14 cellular contexts compared by ENCODE assay signal in the genomic region with DNA sequence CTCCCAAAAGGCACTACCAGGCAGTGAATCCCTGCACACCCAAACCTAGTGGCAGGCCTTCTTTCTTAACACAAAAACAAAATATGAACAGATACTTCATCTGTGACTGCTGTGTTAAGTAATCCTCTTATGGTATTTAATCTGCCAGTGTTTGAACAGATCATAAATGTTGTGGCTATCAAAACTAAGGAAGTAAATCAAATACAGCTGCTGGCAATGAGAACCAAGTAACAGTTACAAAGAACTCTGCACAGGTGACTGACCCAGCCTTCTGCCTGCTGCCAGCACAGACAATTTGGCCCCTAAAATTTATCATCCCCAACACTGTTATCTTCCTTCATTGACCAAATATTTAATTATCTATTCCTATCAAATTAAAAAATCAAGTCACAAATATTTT.
A peak's percentile ranks its signal among the peaks of the same experiment; 100 is the strongest.
DNase-seq lines count a peak whose midpoint lies in the region; ATAC-seq, FAIRE-seq and TF ChIP-seq lines count a peak whose summit lies in the region.
"Had no signal": no experiment of that assay in that cellular context is flagged by ENCODE, and none has a peak within 500 bp of the region (broad histone marks: within the 10 kb centered on the region; RNA-seq: fewer than 3 reads in every experiment).

No MANE protein-coding gene starts in this region.

- H3K4me3 ChIP-seq in liver (ENCODE audit: low read depth in 1 of 3, low read length in 3 of 3) (no peak overlapping the region), HepG2 (replicated peaks in 1 of 3; ENCODE audit: insufficient read depth in 1 of 3, low read depth in 2 of 3, low read length in 3 of 3) (no peak overlapping the region), vagina (no peak overlapping the region)
- H3K4me3 ChIP-seq: BLaER1 had no signal

- TF ChIP-seq EP300 in HepG2 (IDR thresholded peaks at IDR 0.05; ENCODE audit: low read depth in 2 of 2, low read length in 2 of 2) (no peak), HepG2 (CRISPR knock-in tag; IDR thresholded peaks at IDR 0.05; ENCODE audit: borderline replicate concordance) (no peak)

- no peak for TF ChIP-seq CTCF in liver (IDR thresholded peaks at IDR 0.05; ENCODE audit: low read depth, low read length, missing input control)
- TF ChIP-seq CTCF in HepG2 (CRISPR knock-in tag; IDR thresholded peaks at IDR 0.05), result no peak
- TF ChIP-seq CTCF in vagina (IDR thresholded peaks at IDR 0.05), result no peak

- ATAC-seq in HepG2 (no peak), left colon (peak; percentile 87), HG03045 (IDR thresholded peaks at IDR 0.05; ENCODE audit: unreplicated experiment) (no peak)

- in situ Hi-C loops in HepG2 (cut with HindIII; ENCODE audit: extremely low pct_ligation_motif_present, low pct_unique_long_range_greater_than_20kb), result no loop called here

- CTCF ChIA-PET in HepG2 (lab: Yijun Ruan, JAX; ENCODE audit: low intra/inter-chr PET ratio, low total read pairs), result no interaction called here

- H3K27me3 ChIP-seq in liver (ENCODE audit: control insufficient read depth in 4 of 4, insufficient read depth in 4 of 4, low read length in 3 of 4) (no peaks in the 10 kb centered on the region), HepG2 (ENCODE audit: control insufficient read depth in 1 of 2, insufficient read depth in 2 of 2, low read length in 2 of 2) (no peaks in the 10 kb centered on the region), vagina (no peaks in the 10 kb centered on the region)
- H3K27me3 ChIP-seq: BLaER1 had no signal

- H3K27ac ChIP-seq in liver (ENCODE audit: low read depth in 1 of 2, low read length in 2 of 2), result peak overlapping the region; percentile 19 to 40
- no peak overlapping the region for H3K27ac ChIP-seq in HepG2 (ENCODE audit: extremely low read length, insufficient read depth, low read length)
- peak overlapping the region; percentile 22 for H3K27ac ChIP-seq in vagina
- H3K27ac ChIP-seq: BLaER1 had no signal

- BruUV-seq in HepG2 (replicated peaks; lab: Mats Ljungman, UMichigan), result no TSS peak

- POLR2A ChIA-PET in HepG2 (lab: Yijun Ruan, JAX), result no interaction called here

- H3K4me1 ChIP-seq in liver (ENCODE audit: control insufficient read depth in 4 of 4, insufficient read depth in 4 of 4, low read length in 3 of 4) (peaks cover 0 to 27% (median 4%) of the 10 kb centered on the region in 4 donors), HepG2 (ENCODE audit: insufficient read depth, low read length) (no peaks in the 10 kb centered on the region), vagina (peaks cover 71% of the 10 kb centered on the region)

- intact Hi-C loops in HepG2 (cut with micrococcal nuclease; ENCODE audit: unreplicated experiment), result no loop called here
- intact Hi-C loops in left colon (cut with DNase I, micrococcal nuclease), result no loop called here
- intact Hi-C loops in vagina (cut with DNase I), result no loop called here

- H3K9ac ChIP-seq in liver (ENCODE audit: low read depth in 1 of 2, low read length in 2 of 2) (no peak overlapping the region), HepG2 (ENCODE audit: insufficient read depth, low read depth, low read length) (no peak overlapping the region)
- H3K9ac ChIP-seq: BLaER1 had no signal

- no peaks in the 10 kb centered on the region for H3K36me3 ChIP-seq in liver (ENCODE audit: control insufficient read depth in 4 of 4, insufficient read depth in 3 of 4, low read depth in 1 of 4, low read length in 3 of 4)
- no peaks in the 10 kb centered on the region for H3K36me3 ChIP-seq in HepG2 (replicated peaks in 1 of 2; ENCODE audit: control insufficient read depth in 1 of 2, insufficient read depth in 2 of 2, low read length in 2 of 2)
- H3K36me3 ChIP-seq in vagina, result no peaks in the 10 kb centered on the region
- H3K36me3 ChIP-seq: BLaER1 had no signal

- H4K20me1 ChIP-seq in HepG2 (ENCODE audit: insufficient read depth, low read length), result no peaks in the 10 kb centered on the region; the same call in 1 of the 2 replicates

- TF ChIP-seq RAD21 in liver (IDR thresholded peaks at IDR 0.05), result no peak
- no peak for TF ChIP-seq RAD21 in HepG2 (CRISPR knock-in tag; IDR thresholded peaks at IDR 0.05)

- FAIRE-seq in HepG2 (lab: Jason Lieb, UNC), result no peak
- FAIRE-seq: frontal cortex, RCC 7860 had no signal

- H3K4me2 ChIP-seq in HepG2 (ENCODE audit: low read depth, low read length), result no peak overlapping the region
- H3K4me2 ChIP-seq: BLaER1 had no signal

- H2AFZ ChIP-seq in HepG2 (ENCODE audit: low read length), result no peak overlapping the region

- DNase-seq in HepG2 (ENCODE audit: low spot score) (no peak), SHP77 (lab: John Stamatoyannopoulos, UW) (peak; percentile 14 to 24), left colon (no peak), vagina (ENCODE audit: extremely low spot score in 2 of 2) (no peak), GOT3 (lab: John Stamatoyannopoulos, UW) (no peak)
- no peak for DNase-seq in activated CD4-positive, alpha-beta T cell treated with anti-CD3 and anti-CD28 coated beads, Interleukin-2, amount 50 U/mL, for 1 hour
- DNase-seq: activated naive CD8-positive, alpha-beta T cell treated with anti-CD3 and anti-CD28 coated beads for 36 hours; NCI-H187; nucleus accumbens had no signal

- H3K79me2 ChIP-seq in HepG2 (ENCODE audit: insufficient read depth, low read length), result peaks cover 3% of the 10 kb centered on the region

- TF ChIP-seq POLR2A in HepG2 (IDR thresholded peaks at IDR 0.05; ENCODE audit: insufficient read depth in 1 of 2, low read depth in 2 of 2, low read length in 2 of 2) (no peak), vagina (IDR thresholded peaks at IDR 0.05) (no peak)

- H3K9me3 ChIP-seq in liver (ENCODE audit: control insufficient read depth in 4 of 4, low read length in 3 of 4) (no peaks in the 10 kb centered on the region), HepG2 (ENCODE audit: low read length) (no peaks in the 10 kb centered on the region), vagina (no peaks in the 10 kb centered on the region)
- H3K9me3 ChIP-seq: BLaER1 had no signal

TF ChIP-seq in liver, 16 proteins besides CTCF, POLR2A, EP300 and RAD21:
- no peak for TF ChIP-seq TAF1 (conservative IDR thresholded peaks at IDR 0.05)
- TF ChIP-seq EGR1 (IDR thresholded peaks at IDR 0.05; ENCODE audit: low read depth in 2 of 2), result no peak
- no peak for TF ChIP-seq SP1 (IDR thresholded peaks at IDR 0.05)
- TF ChIP-seq, protein P1, sequence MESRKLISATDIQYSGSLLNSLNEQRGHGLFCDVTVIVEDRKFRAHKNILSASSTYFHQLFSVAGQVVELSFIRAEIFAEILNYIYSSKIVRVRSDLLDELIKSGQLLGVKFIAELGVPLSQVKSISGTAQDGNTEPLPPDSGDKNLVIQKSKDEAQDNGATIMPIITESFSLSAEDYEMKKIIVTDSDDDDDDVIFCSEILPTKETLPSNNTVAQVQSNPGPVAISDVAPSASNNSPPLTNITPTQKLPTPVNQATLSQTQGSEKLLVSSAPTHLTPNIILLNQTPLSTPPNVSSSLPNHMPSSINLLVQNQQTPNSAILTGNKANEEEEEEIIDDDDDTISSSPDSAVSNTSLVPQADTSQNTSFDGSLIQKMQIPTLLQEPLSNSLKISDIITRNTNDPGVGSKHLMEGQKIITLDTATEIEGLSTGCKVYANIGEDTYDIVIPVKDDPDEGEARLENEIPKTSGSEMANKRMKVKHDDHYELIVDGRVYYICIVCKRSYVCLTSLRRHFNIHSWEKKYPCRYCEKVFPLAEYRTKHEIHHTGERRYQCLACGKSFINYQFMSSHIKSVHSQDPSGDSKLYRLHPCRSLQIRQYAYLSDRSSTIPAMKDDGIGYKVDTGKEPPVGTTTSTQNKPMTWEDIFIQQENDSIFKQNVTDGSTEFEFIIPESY (IDR thresholded peaks at IDR 0.05), result no peak
- TF ChIP-seq RXRA (IDR thresholded peaks at IDR 0.05), result no peak
- TF ChIP-seq, protein P2, sequence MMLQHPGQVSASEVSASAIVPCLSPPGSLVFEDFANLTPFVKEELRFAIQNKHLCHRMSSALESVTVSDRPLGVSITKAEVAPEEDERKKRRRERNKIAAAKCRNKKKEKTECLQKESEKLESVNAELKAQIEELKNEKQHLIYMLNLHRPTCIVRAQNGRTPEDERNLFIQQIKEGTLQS (IDR thresholded peaks at IDR 0.05), result no peak

TF ChIP-seq in HepG2, 621 proteins besides CTCF, POLR2A, EP300 and RAD21 (continues in another document):
- TF ChIP-seq, protein P3, sequence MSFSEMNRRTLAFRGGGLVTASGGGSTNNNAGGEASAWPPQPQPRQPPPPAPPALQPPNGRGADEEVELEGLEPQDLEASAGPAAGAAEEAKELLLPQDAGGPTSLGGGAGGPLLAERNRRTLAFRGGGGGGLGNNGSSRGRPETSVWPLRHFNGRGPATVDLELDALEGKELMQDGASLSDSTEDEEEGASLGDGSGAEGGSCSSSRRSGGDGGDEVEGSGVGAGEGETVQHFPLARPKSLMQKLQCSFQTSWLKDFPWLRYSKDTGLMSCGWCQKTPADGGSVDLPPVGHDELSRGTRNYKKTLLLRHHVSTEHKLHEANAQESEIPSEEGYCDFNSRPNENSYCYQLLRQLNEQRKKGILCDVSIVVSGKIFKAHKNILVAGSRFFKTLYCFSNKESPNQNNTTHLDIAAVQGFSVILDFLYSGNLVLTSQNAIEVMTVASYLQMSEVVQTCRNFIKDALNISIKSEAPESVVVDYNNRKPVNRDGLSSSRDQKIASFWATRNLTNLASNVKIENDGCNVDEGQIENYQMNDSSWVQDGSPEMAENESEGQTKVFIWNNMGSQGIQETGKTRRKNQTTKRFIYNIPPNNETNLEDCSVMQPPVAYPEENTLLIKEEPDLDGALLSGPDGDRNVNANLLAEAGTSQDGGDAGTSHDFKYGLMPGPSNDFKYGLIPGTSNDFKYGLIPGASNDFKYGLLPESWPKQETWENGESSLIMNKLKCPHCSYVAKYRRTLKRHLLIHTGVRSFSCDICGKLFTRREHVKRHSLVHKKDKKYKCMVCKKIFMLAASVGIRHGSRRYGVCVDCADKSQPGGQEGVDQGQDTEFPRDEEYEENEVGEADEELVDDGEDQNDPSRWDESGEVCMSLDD (CRISPR knock-in tag; IDR thresholded peaks at IDR 0.05; ENCODE audit: borderline replicate concordance), result no peak
- TF ChIP-seq RCOR2 (CRISPR knock-in tag; IDR thresholded peaks at IDR 0.05), result no peak
- TF ChIP-seq, protein P4, sequence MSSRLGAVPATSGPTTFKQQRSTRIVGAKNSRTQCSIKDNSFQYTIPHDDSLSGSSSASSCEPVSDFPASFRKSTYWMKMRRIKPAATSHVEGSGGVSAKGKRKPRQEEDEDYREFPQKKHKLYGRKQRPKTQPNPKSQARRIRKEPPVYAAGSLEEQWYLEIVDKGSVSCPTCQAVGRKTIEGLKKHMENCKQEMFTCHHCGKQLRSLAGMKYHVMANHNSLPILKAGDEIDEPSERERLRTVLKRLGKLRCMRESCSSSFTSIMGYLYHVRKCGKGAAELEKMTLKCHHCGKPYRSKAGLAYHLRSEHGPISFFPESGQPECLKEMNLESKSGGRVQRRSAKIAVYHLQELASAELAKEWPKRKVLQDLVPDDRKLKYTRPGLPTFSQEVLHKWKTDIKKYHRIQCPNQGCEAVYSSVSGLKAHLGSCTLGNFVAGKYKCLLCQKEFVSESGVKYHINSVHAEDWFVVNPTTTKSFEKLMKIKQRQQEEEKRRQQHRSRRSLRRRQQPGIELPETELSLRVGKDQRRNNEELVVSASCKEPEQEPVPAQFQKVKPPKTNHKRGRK (CRISPR knock-in tag; IDR thresholded peaks at IDR 0.05), result no peak
- TF ChIP-seq ZNF879 (CRISPR knock-in tag; IDR thresholded peaks at IDR 0.05), result no peak
- TF ChIP-seq ZNF30 (CRISPR knock-in tag; IDR thresholded peaks at IDR 0.05), result no peak
- no peak for TF ChIP-seq ZNF530 (CRISPR knock-in tag; IDR thresholded peaks at IDR 0.05; ENCODE audit: low read depth)
- TF ChIP-seq MTA3 (CRISPR knock-in tag; IDR thresholded peaks at IDR 0.05), result no peak

Comparison
In these comparisons a context has a peak if more than half of its experiments do, and no peak if none do; other contexts are left out.
1. DNase-seq: peak in SHP77 (2 of 2); none in HepG2 (single experiment), left colon (0 of 2), vagina (0 of 2), activated CD4-positive, alpha-beta T cell treated with anti-CD3 and anti-CD28 coated beads, Interleukin-2, amount 50 U/mL, for 1 hour (single experiment) and GOT3 (single experiment).